ENCODE assay signal across 1 cellular context in the genomic region with DNA sequence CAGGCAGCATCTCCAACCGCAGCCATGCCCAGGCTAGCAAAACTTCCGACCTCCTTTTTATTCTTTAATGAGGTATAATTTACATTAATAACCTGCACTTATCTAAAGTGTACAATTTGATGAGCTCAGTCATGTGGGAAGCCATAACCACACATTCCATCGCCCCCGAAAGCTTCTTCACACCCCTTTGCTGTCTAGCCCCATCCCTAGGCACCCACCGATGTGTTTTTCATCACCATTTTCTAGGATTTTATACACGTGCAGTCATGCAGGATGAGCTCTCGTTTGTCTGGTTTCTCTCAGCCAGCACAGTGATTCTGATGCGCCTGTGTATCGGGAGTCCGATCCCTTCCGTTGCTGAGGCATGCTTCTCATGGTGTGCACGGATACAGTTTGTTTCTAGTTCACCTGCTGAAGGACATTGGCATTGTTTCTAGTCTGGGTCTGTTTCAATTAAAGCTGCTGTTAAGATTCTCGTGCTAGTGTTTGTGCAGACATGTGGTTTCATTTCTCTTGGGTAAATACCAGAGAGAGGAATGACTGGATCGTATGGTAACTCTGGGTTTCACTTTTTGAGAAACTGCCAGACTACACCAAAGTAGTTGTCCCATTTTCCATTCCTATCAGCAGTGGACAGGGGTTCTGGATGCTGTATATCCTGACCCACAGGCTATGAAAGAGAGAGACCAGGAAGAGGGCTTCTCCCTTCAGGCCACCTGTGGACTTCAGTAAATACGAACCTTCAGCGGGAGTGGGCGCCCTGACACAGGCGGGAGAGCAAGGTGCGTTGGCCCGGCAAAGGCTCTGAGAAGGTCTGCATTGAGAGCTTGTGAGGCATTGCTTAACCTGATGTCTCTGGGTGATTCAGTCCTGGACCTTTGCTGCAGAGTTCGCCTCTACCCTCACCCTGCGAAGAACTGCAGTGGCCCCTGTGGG.
A peak's percentile ranks its signal among the peaks of the same experiment; 100 is the strongest.
TF ChIP-seq lines count a peak whose summit lies in the region.

No MANE protein-coding gene starts in this region.

TF ChIP-seq in HepG2, 621 proteins besides CTCF, POLR2A, EP300 and RAD21:
- no peak for TF ChIP-seq ZKSCAN5 (CRISPR knock-in tag; IDR thresholded peaks at IDR 0.05)
- no peak for TF ChIP-seq SOX6 (IDR thresholded peaks at IDR 0.05)
- no peak for TF ChIP-seq SOX6 (CRISPR knock-in tag; IDR thresholded peaks at IDR 0.05)
- TF ChIP-seq ZBTB38 (CRISPR knock-in tag; IDR thresholded peaks at IDR 0.05): 0 out of 2 replicates have a peak, but pooled peaks have one; percentile 10
- no peak for TF ChIP-seq NFAT5 (CRISPR knock-in tag; IDR thresholded peaks at IDR 0.05)
- TF ChIP-seq, protein P1, sequence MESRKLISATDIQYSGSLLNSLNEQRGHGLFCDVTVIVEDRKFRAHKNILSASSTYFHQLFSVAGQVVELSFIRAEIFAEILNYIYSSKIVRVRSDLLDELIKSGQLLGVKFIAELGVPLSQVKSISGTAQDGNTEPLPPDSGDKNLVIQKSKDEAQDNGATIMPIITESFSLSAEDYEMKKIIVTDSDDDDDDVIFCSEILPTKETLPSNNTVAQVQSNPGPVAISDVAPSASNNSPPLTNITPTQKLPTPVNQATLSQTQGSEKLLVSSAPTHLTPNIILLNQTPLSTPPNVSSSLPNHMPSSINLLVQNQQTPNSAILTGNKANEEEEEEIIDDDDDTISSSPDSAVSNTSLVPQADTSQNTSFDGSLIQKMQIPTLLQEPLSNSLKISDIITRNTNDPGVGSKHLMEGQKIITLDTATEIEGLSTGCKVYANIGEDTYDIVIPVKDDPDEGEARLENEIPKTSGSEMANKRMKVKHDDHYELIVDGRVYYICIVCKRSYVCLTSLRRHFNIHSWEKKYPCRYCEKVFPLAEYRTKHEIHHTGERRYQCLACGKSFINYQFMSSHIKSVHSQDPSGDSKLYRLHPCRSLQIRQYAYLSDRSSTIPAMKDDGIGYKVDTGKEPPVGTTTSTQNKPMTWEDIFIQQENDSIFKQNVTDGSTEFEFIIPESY (CRISPR knock-in tag; IDR thresholded peaks at IDR 0.05): peak; percentile 90
- TF ChIP-seq PAX8 (CRISPR knock-in tag; IDR thresholded peaks at IDR 0.05; ENCODE audit: borderline replicate concordance): no peak
- TF ChIP-seq ZFX (CRISPR knock-in tag; IDR thresholded peaks at IDR 0.05; ENCODE audit: low read depth): no peak
- no peak for TF ChIP-seq SALL1 (CRISPR knock-in tag; IDR thresholded peaks at IDR 0.05)
- TF ChIP-seq HCFC1 (IDR thresholded peaks at IDR 0.05; ENCODE audit: low read depth, low read length): no peak
- TF ChIP-seq ZNF20 (CRISPR knock-in tag; IDR thresholded peaks at IDR 0.05): no peak
- TF ChIP-seq ZFP41 (CRISPR knock-in tag; IDR thresholded peaks at IDR 0.05; ENCODE audit: borderline replicate concordance): no peak
- TF ChIP-seq, protein P2, sequence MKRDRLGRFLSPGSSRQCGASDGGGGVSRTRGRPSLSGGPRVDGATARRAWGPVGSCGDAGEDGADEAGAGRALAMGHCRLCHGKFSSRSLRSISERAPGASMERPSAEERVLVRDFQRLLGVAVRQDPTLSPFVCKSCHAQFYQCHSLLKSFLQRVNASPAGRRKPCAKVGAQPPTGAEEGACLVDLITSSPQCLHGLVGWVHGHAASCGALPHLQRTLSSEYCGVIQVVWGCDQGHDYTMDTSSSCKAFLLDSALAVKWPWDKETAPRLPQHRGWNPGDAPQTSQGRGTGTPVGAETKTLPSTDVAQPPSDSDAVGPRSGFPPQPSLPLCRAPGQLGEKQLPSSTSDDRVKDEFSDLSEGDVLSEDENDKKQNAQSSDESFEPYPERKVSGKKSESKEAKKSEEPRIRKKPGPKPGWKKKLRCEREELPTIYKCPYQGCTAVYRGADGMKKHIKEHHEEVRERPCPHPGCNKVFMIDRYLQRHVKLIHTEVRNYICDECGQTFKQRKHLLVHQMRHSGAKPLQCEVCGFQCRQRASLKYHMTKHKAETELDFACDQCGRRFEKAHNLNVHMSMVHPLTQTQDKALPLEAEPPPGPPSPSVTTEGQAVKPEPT (CRISPR knock-in tag; IDR thresholded peaks at IDR 0.05; ENCODE audit: low read depth): no peak
- no peak for TF ChIP-seq ZNF557 (CRISPR knock-in tag; IDR thresholded peaks at IDR 0.05)
- no peak for TF ChIP-seq RFXANK (CRISPR knock-in tag; IDR thresholded peaks at IDR 0.05)
- TF ChIP-seq, protein P3, sequence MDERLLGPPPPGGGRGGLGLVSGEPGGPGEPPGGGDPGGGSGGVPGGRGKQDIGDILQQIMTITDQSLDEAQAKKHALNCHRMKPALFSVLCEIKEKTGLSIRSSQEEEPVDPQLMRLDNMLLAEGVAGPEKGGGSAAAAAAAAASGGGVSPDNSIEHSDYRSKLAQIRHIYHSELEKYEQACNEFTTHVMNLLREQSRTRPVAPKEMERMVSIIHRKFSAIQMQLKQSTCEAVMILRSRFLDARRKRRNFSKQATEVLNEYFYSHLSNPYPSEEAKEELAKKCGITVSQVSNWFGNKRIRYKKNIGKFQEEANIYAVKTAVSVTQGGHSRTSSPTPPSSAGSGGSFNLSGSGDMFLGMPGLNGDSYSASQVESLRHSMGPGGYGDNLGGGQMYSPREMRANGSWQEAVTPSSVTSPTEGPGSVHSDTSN (CRISPR knock-in tag; IDR thresholded peaks at IDR 0.05): no peak
